Comparison of ENCODE assay signal across 15 cellular contexts in genomic region chr5:125713406-125713805, GRCh38.
DNase-seq lines count a peak whose midpoint lies in the region; ATAC-seq and TF ChIP-seq lines count a peak whose summit lies in the region.
"Had no signal": no experiment of that assay in that cellular context is flagged by ENCODE, and none has a peak within 500 bp of the region (broad histone marks: within the 10 kb centered on the region; RNA-seq: fewer than 3 reads in every experiment).

No MANE protein-coding gene starts in this region.

- DNase-seq in IMR-90: no peak
- no peak for DNase-seq in neural crest cell (ENCODE audit: low read depth, low spot score)
- no peak for DNase-seq in esophagus muscularis mucosa (ENCODE audit: extremely low spot score)
- DNase-seq in NCI-H524 (lab: John Stamatoyannopoulos, UW): no peak
- no peak for DNase-seq in smooth muscle cell (lab: John Stamatoyannopoulos, UW; ENCODE audit: unreplicated experiment)
- DNase-seq: AML-193; Caco-2; CD4-positive, alpha-beta T cell; GDM1; GOT3; H9 had no signal

- H3K4ac ChIP-seq in IMR-90 (ENCODE audit: low read depth, low read length): no peak overlapping the region

- no peak overlapping the region for H2AK9ac ChIP-seq in IMR-90 (replicated peaks; ENCODE audit: low read depth, low read length, poor library complexity)

- H3K9ac ChIP-seq in IMR-90 (ENCODE audit: low read depth, low read length): no peak overlapping the region
- no peak overlapping the region for H3K9ac ChIP-seq in smooth muscle cell (ENCODE audit: low read depth)

- H3K36me3 ChIP-seq in IMR-90 (ENCODE audit: control insufficient read depth, insufficient read depth, low read length) (no peaks in the 10 kb centered on the region), esophagus muscularis mucosa (no peaks in the 10 kb centered on the region), smooth muscle cell (ENCODE audit: low read depth) (no peaks in the 10 kb centered on the region)

- H2AK5ac ChIP-seq in IMR-90 (ENCODE audit: low read depth, low read length): no peak overlapping the region

- TF ChIP-seq RAD21 in IMR-90 (IDR thresholded peaks at IDR 0.05; ENCODE audit: low read length): no peak

- H3F3A ChIP-seq in smooth muscle cell (ENCODE audit: low read depth): no peaks in the 10 kb centered on the region

- no peak overlapping the region for H4K8ac ChIP-seq in IMR-90 (ENCODE audit: low read depth in 2 of 2, low read length in 2 of 2)

- H3K27me3 Mint-ChIP-seq in brain (no peaks in the 10 kb centered on the region), neural crest cell (ENCODE audit: low read depth) (no peaks in the 10 kb centered on the region)
- H3K27me3 Mint-ChIP-seq: CD4-positive, alpha-beta T cell had no signal

- H3K4me3 Mint-ChIP-seq in brain: peak overlapping the region in 1 of 5 experiments; percentile 19
- H3K4me3 Mint-ChIP-seq in neural crest cell: no peak overlapping the region
- H3K4me3 Mint-ChIP-seq: CD4-positive, alpha-beta T cell; H9 had no signal

- no peak overlapping the region for H3K23ac ChIP-seq in IMR-90 (ENCODE audit: low read depth, low read length)

- 0% methylated on average over 1 of the region's 4 CpGs; no CpG with 5 or more reads in 1 of the 2 experiments for WGBS in IMR-90 (ENCODE audit: extremely low coverage in 2 of 2, insufficient read length in 1 of 2), 2 experiments
- 84% methylated on average over 4 of the region's 4 CpGs for WGBS in esophagus muscularis mucosa
- 76% methylated on average over 4 of the region's 4 CpGs for WGBS in smooth muscle cell (ENCODE audit: low lambda C conversion rate)

- H2AFZ ChIP-seq in IMR-90 (replicated peaks; ENCODE audit: low read length, poor library complexity) (no peak overlapping the region), smooth muscle cell (ENCODE audit: low read depth) (no peak overlapping the region)

- H3K9me3 Mint-ChIP-seq in brain (peaks cover 0 to 14% (median 6%) of the 10 kb centered on the region in 5 experiments), neural crest cell (peaks cover 4% of the 10 kb centered on the region)
- H3K9me3 Mint-ChIP-seq: H9 had no signal

- no peak for TF ChIP-seq POLR2A in IMR-90 (IDR thresholded peaks at IDR 0.05; ENCODE audit: low read depth, low read length)
- no peak for TF ChIP-seq POLR2A in esophagus muscularis mucosa (IDR thresholded peaks at IDR 0.05; ENCODE audit: low read depth)

- BruUV-seq in IMR-90 (replicated peaks; lab: Mats Ljungman, UMichigan): no TSS peak

- H4K5ac ChIP-seq in IMR-90 (ENCODE audit: low read depth, low read length): no peak overlapping the region

- H3K79me1 ChIP-seq in IMR-90 (ENCODE audit: low read depth in 1 of 2, low read length in 2 of 2): no peaks in the 10 kb centered on the region

- TF ChIP-seq EP300 in esophagus muscularis mucosa (IDR thresholded peaks at IDR 0.05): no peak

- H3K56ac ChIP-seq in IMR-90 (ENCODE audit: extremely low read depth, insufficient read depth, low read length): no peak overlapping the region

- H3K4me3 ChIP-seq in IMR-90 (ENCODE audit: insufficient read depth, low read depth, low read length): no peak overlapping the region
- H3K4me3 ChIP-seq in esophagus muscularis mucosa: no peak overlapping the region
- no peak overlapping the region for H3K4me3 ChIP-seq in smooth muscle cell
- H3K4me3 ChIP-seq: K562 had no signal

- H2BK120ac ChIP-seq in IMR-90 (ENCODE audit: low read depth, low read length): no peak overlapping the region

- peaks cover 58% of the 10 kb centered on the region for H3K4me1 Mint-ChIP-seq in brain
- peaks cover 69% of the 10 kb centered on the region for H3K4me1 Mint-ChIP-seq in neural crest cell

- H4K20me1 ChIP-seq in IMR-90 (ENCODE audit: insufficient read depth, low read length): no peaks in the 10 kb centered on the region
- H4K20me1 ChIP-seq in smooth muscle cell (ENCODE audit: low read depth): no peaks in the 10 kb centered on the region

- H2BK20ac ChIP-seq in IMR-90 (ENCODE audit: low read depth, low read length): peak overlapping the region; percentile 27; the same call in 1 of the 2 replicates

- no peak for TF ChIP-seq CTCF in IMR-90 (conservative IDR thresholded peaks at IDR 0.05; ENCODE audit: low read depth, low read length)
- no peak for TF ChIP-seq CTCF in brain (conservative IDR thresholded peaks at IDR 0.05)
- no peak for TF ChIP-seq CTCF in neural crest cell (conservative IDR thresholded peaks at IDR 0.05)
- TF ChIP-seq CTCF in esophagus muscularis mucosa (IDR thresholded peaks at IDR 0.05): no peak
- TF ChIP-seq CTCF in smooth muscle cell (IDR thresholded peaks at IDR 0.05; ENCODE audit: borderline replicate concordance, insufficient read depth, poor library complexity, severe bottlenecking): no peak

- H2BK15ac ChIP-seq in IMR-90 (ENCODE audit: low read depth, low read length): no peak overlapping the region

- H3K14ac ChIP-seq in IMR-90 (replicated peaks; ENCODE audit: low read depth, low read length): no peak overlapping the region

- H3K27me3 ChIP-seq in IMR-90 (ENCODE audit: control insufficient read depth, insufficient read depth, low read length) (no peaks in the 10 kb centered on the region), esophagus muscularis mucosa (no peaks in the 10 kb centered on the region), smooth muscle cell (ENCODE audit: low read depth) (no peaks in the 10 kb centered on the region)

- no peak overlapping the region for H3K18ac ChIP-seq in IMR-90 (ENCODE audit: low read depth, low read length)

- POLR2A ChIA-PET in IMR-90 (lab: Charles Lee; ENCODE audit: unreplicated experiment): no interaction called here

- ATAC-seq in IMR-90 (ENCODE audit: low read depth): no peak
- ATAC-seq in HG03175 (IDR thresholded peaks at IDR 0.05; ENCODE audit: unreplicated experiment): no peak
- ATAC-seq: K562 had no signal

- H3K79me2 ChIP-seq in smooth muscle cell (ENCODE audit: low read depth): no peaks in the 10 kb centered on the region

- H3K36me3 Mint-ChIP-seq in brain: peaks cover 3% of the 10 kb centered on the region
- H3K36me3 Mint-ChIP-seq in neural crest cell (ENCODE audit: low read depth): peaks cover 4% of the 10 kb centered on the region

- intact Hi-C loops in IMR-90 (cut with micrococcal nuclease) (no loop called here), esophagus muscularis mucosa (cut with DNase I) (no loop called here)

- H3K4me2 ChIP-seq in IMR-90 (ENCODE audit: low read depth, low read length): no peak overlapping the region
- H3K4me2 ChIP-seq in smooth muscle cell: no peak overlapping the region

- H3K9me3 ChIP-seq in IMR-90 (ENCODE audit: control insufficient read depth, insufficient read depth, low read length) (no peaks in the 10 kb centered on the region), esophagus muscularis mucosa (no peaks in the 10 kb centered on the region), smooth muscle cell (replicated peaks; ENCODE audit: low read depth) (no peaks in the 10 kb centered on the region)
- H3K9me3 ChIP-seq: Caco-2 had no signal

- H4K91ac ChIP-seq in IMR-90 (ENCODE audit: insufficient read depth, low read depth, low read length): no peak overlapping the region

- dilution Hi-C loops in IMR-90 (cut with HindIII; ENCODE audit: low sequenced_read_pairs, unreplicated experiment): no loop called here

- in situ Hi-C loops in IMR-90 (cut with MboI; ENCODE audit: low sequenced_read_pairs): no loop called here

- CTCF ChIA-PET in IMR-90 (lab: Yijun Ruan, JAX): no interaction called here

- no peak overlapping the region for H3K27ac ChIP-seq in IMR-90 (ENCODE audit: insufficient read depth, low read length)
- no peak overlapping the region for H3K27ac ChIP-seq in esophagus muscularis mucosa (replicated peaks in 1 of 4)
- no peak overlapping the region for H3K27ac ChIP-seq in smooth muscle cell (ENCODE audit: low read depth)
- H3K27ac ChIP-seq: C4-2B had no signal

- H3K9me1 ChIP-seq in IMR-90 (ENCODE audit: insufficient read depth, low read length): no peaks in the 10 kb centered on the region

- no peak overlapping the region for H2BK5ac ChIP-seq in IMR-90 (ENCODE audit: low read depth, low read length, poor library complexity, severe bottlenecking)

- peak overlapping the region in 3 of 5 experiments; percentile 25 to 91 (median 51) for H3K27ac Mint-ChIP-seq in brain
- peak overlapping the region; percentile 72 for H3K27ac Mint-ChIP-seq in neural crest cell (ENCODE audit: unreplicated experiment)
- H3K27ac Mint-ChIP-seq: CD4-positive, alpha-beta T cell; H9 had no signal

- H3K4me1 ChIP-seq in IMR-90 (ENCODE audit: control insufficient read depth, insufficient read depth, low read length) (peaks cover 5% of the 10 kb centered on the region), esophagus muscularis mucosa (no peaks in the 10 kb centered on the region), smooth muscle cell (ENCODE audit: low read depth) (peaks cover 13% of the 10 kb centered on the region)

TF ChIP-seq in IMR-90, 13 proteins besides CTCF, POLR2A, EP300 and RAD21 (continues in another document):
- TF ChIP-seq USF2 (IDR thresholded peaks at IDR 0.05; ENCODE audit: low read depth, low read length) (no peak), SMC3 (IDR thresholded peaks at IDR 0.05; ENCODE audit: low read depth, low read length) (no peak), CEBPB (IDR thresholded peaks at IDR 0.05; ENCODE audit: low read depth, low read length) (no peak), RFX5 (IDR thresholded peaks at IDR 0.05; ENCODE audit: low read depth, low read length) (no peak), ELK1 (IDR thresholded peaks at IDR 0.05; ENCODE audit: borderline replicate concordance, low read depth, low read length) (no peak), FOS (IDR thresholded peaks at IDR 0.05; ENCODE audit: low read depth, low read length) (no peak), MAFK (IDR thresholded peaks at IDR 0.05; ENCODE audit: low read depth, low read length) (no peak), CHD1 (IDR thresholded peaks at IDR 0.05; ENCODE audit: low read depth, low read length) (no peak), NFE2L2 (IDR thresholded peaks at IDR 0.05; ENCODE audit: low read depth, low read length) (no peak), MXI1 (IDR thresholded peaks at IDR 0.05; ENCODE audit: borderline replicate concordance, low read depth, low read length) (no peak)
